ENCODE assay signal across 26 cellular contexts in the genomic region with DNA sequence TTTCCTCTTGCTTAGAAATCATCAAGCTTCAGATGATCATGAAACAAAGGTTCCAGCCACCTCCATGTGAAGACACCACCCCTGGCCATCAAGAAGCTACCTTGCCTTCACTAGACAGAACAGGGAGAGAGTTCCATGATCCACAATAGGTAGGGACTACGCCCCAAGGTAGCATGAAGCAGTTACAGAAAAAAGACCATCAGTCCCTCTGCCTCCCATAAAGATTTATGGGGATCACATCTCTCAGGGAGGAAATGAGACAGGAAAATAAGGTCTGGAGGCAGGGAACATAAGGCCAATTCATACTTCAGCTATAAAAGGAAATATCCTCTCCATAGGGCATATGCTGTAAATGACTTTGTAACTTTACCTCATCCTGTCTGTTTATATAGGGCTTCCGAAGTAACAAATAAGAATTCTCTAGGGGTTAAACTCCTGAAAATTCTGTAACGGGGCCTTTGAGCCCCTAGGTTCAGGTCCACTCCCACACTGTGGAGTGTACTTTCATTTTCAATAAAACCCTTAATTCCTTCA.
"Had no signal": no experiment of that assay in that cellular context is flagged by ENCODE, and none has a peak within 500 bp of the region (broad histone marks: within the 10 kb centered on the region; RNA-seq: fewer than 3 reads in every experiment).

No MANE protein-coding gene starts in this region.

- FAIRE-seq: endometrium, endothelial cell of umbilical vein, frontal cortex had no signal

- H3K27me3 ChIP-seq: ascending aorta, cardiac muscle cell had no signal

- DNase-seq: activated CD4-positive, alpha-beta T cell treated with anti-CD3 and anti-CD28 coated beads for 4 hours; activated CD4-positive, alpha-beta T cell treated with anti-CD3 and anti-CD28 coated beads, Interleukin-2, amount 50 U/mL, for 1 hour; activated CD4-positive, alpha-beta T cell treated with anti-CD3 and anti-CD28 coated beads, Interleukin-2, amount 50 U/mL, for 48 hours; activated CD4-positive, CD25-positive, alpha-beta regulatory T cell; activated CD4-positive, CD25-positive, alpha-beta regulatory T cell treated with anti-CD3 and anti-CD28 coated beads, Interleukin-2, amount 50 U/mL, for 72 hours; activated CD8-positive, alpha-beta memory T cell treated with anti-CD3 and anti-CD28 coated beads for 24 hours; activated CD8-positive, alpha-beta T cell treated with anti-CD3 and anti-CD28 coated beads for 36 hours; activated effector memory CD4-positive, alpha-beta T cell treated with Interleukin-2 at 50 U/mL for 16 hours; activated gamma-delta T cell treated with Interleukin-2 at 50 U/mL for 16 hours; activated naive CD4-positive, alpha-beta T cell treated with anti-CD3 and anti-CD28 coated beads, Interleukin-2, amount 50 U/mL, for 16 hours; activated naive CD4-positive, alpha-beta T cell treated with Interleukin-2 at 50 U/mL for 16 hours; activated naive CD8-positive, alpha-beta T cell treated with anti-CD3 and anti-CD28 coated beads, Interleukin-2, amount 10 ng/mL, durations not matched to agents 7 days and 5 days; activated T-cell treated with anti-CD3 and anti-CD28 coated beads, Interleukin-2, amount 50 U/mL, for 4 hours; central memory CD4-positive, alpha-beta T cell; effector CD8-positive, alpha-beta T cell; esophagus squamous epithelium; head of caudate nucleus; T-helper 2 cell had no signal

- H3K4me1 ChIP-seq: ascending aorta, breast epithelium, esophagus squamous epithelium had no signal

- H3K36me3 ChIP-seq: ascending aorta, breast epithelium, cardiac muscle cell, esophagus squamous epithelium had no signal

- ATAC-seq: activated CD8-positive, alpha-beta T cell treated with anti-CD3 and anti-CD28 coated beads for 36 hours; activated T-cell treated with anti-CD3 and anti-CD28 coated beads, Interleukin-2, amount 50 U/mL, for 4 hours; activated T-helper 17 cell treated with anti-CD3 and anti-CD28 coated beads, Interleukin-2, amount 50 U/mL, for 72 hours had no signal

- H3K4me3 ChIP-seq: ascending aorta, breast epithelium, cardiac muscle cell, esophagus squamous epithelium had no signal

- H3K27ac ChIP-seq: ascending aorta, breast epithelium, cardiac muscle cell, epithelial cell of prostate, esophagus squamous epithelium had no signal

- H3K9me3 ChIP-seq: ascending aorta, breast epithelium, esophagus squamous epithelium had no signal
